Comparison of ENCODE assay signal across 15 cellular contexts in the genomic region with DNA sequence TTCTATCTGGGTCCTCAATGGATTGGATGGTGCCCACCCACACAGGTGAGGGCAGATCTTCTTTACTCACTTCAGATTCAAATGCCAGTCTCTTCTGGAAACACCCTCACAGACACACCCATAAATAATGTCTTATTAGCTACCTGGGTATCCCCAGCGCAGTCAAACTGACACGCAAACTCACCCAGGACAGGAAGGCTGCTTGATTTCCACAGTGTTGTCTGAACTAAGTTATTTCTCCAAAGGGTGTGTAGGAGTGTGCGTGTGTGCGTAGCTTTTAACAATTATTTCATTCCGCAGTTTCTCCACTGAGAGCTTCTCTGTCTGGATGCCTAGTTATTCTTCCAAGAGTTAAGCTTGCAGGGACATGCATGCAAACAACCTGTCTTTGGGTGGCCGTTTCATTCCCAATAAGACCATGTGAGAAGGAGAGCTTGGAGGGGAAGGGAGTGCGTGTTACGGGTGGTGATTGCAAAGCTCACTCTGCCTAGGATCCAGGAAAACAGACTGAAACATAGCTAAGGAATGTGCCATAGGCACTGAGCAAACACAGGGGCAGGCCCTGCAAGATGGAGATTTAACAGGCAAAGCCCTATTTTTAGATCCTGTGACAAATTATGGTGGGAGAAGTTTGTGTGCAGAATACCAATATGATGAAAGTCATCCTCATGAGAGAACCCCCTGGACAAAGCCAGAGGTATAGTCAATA.
DNase-seq lines count a peak whose midpoint lies in the region; ATAC-seq and TF ChIP-seq lines count a peak whose summit lies in the region.
"Had no signal": no experiment of that assay in that cellular context is flagged by ENCODE, and none has a peak within 500 bp of the region (broad histone marks: within the 10 kb centered on the region; RNA-seq: fewer than 3 reads in every experiment).

No MANE protein-coding gene starts in this region.

- H3K36me3 ChIP-seq in PC-9 (ENCODE audit: low read depth) (no peaks in the 10 kb centered on the region), osteoblast (ENCODE audit: insufficient read depth, low read length) (no peaks in the 10 kb centered on the region)

- H3K79me2 ChIP-seq in PC-9 (ENCODE audit: low read depth): no peaks in the 10 kb centered on the region
- no peaks in the 10 kb centered on the region for H3K79me2 ChIP-seq in osteoblast (ENCODE audit: insufficient read depth, low read length)

- H3K27me3 ChIP-seq in PC-9 (ENCODE audit: insufficient read depth, low read depth) (no peaks in the 10 kb centered on the region), osteoblast (ENCODE audit: insufficient read depth, low read length) (peaks cover 7% of the 10 kb centered on the region)

- POLR2A ChIA-PET in PC-9 (lab: Charles Lee; ENCODE audit: unreplicated experiment): interaction anchor here (0.6 to 1.1 kb wide), 2 partner anchors 67 to 72 kb away, joined by 4 to 5 read pairs; no protein-coding TSS in a partner anchor

- H3K4me2 ChIP-seq in PC-9 (peak overlapping the region; percentile 65), osteoblast (ENCODE audit: insufficient read depth, low read length) (peak overlapping the region; percentile 75)

- H3K27ac ChIP-seq in PC-9: peak overlapping the region; percentile 58
- H3K27ac ChIP-seq in osteoblast (ENCODE audit: low read depth, low read length): peak overlapping the region; percentile 96
- H3K27ac ChIP-seq: C4-2B had no signal

- peaks cover 8% of the 10 kb centered on the region for H3F3A ChIP-seq in PC-9 (ENCODE audit: insufficient read depth, low read depth)

- H3K4me3 ChIP-seq in AG09309 (ENCODE audit: control insufficient read depth, low read depth, low read length) (no peak overlapping the region), PC-9 (no peak overlapping the region), osteoblast (ENCODE audit: insufficient read depth, low read length) (peak overlapping the region; percentile 36)

- H3K9me2 ChIP-seq in PC-9 (ENCODE audit: insufficient read depth): no peaks in the 10 kb centered on the region

- H2AFZ ChIP-seq in PC-9 (peak overlapping the region; percentile 48; the same call in 1 of the 2 replicates), osteoblast (ENCODE audit: low read length) (peak overlapping the region; percentile 78)

- H3K4me1 ChIP-seq in PC-9 (replicated peaks; ENCODE audit: insufficient read depth) (peaks cover 19% of the 10 kb centered on the region), osteoblast (ENCODE audit: insufficient read depth, low read length) (peaks cover 27% of the 10 kb centered on the region)

- ATAC-seq in esophagus mucosa: peak; percentile 43

- no TSS peak for BruUV-seq in PC-9 (replicated peaks; lab: Mats Ljungman, UMichigan)

- intact Hi-C loops in PC-9 (cut with micrococcal nuclease; ENCODE audit: unreplicated experiment): loop anchor here (2.0 kb wide), 1 partner anchor 72 kb away; no protein-coding TSS in a partner anchor

- H3K9me3 ChIP-seq in PC-9 (ENCODE audit: insufficient read depth, low read depth): peaks cover 2% of the 10 kb centered on the region; the same call in 1 of the 2 replicates
- H3K9me3 ChIP-seq in osteoblast (ENCODE audit: low read depth, low read length): no peaks in the 10 kb centered on the region

- H4K20me1 ChIP-seq in PC-9 (ENCODE audit: insufficient read depth): no peaks in the 10 kb centered on the region
- H4K20me1 ChIP-seq in osteoblast (ENCODE audit: insufficient read depth, low read length): no peaks in the 10 kb centered on the region

- CTCF ChIA-PET in PC-9 (lab: Charles Lee): interaction anchor here (1.0 kb wide), 1 partner anchor 39 kb away, joined by 3 read pairs; no protein-coding TSS in a partner anchor

- TF ChIP-seq CTCF in AG09309 (IDR thresholded peaks at IDR 0.05; ENCODE audit: control insufficient read depth, insufficient read depth, low read depth, low read length, missing control alignments) (no peak), PC-9 (conservative IDR thresholded peaks at IDR 0.05) (no peak), osteoblast (IDR thresholded peaks at IDR 0.05; ENCODE audit: extremely low read depth, low read depth, low read length) (no peak)

- DNase-seq in AG09309 (ENCODE audit: low read depth): peak; percentile 79
- peak; percentile 35 to 77 for DNase-seq in PC-9
- peak; percentile 96 for DNase-seq in osteoblast (ENCODE audit: insufficient read length, low spot score, missing footprints)
- DNase-seq in occipital lobe (lab: John Stamatoyannopoulos, UW): no peak
- DNase-seq in OCI-M1 (lab: John Stamatoyannopoulos, UW): no peak
- DNase-seq in NCI-H510A (lab: John Stamatoyannopoulos, UW): no peak
- DNase-seq in CD1c-positive myeloid dendritic cell (ENCODE audit: extremely low spot score): no peak
- DNase-seq: activated B cell treated with CpG ODN at 0.5 μM for 24 hours; activated T-cell treated with anti-CD3 and anti-CD28 coated beads, Interleukin-2, amount 50 U/mL, for 1 hour; caudate nucleus; hippocampal formation; Kasumi-1; stimulated activated CD4-positive, alpha-beta T cell treated with anti-CD3 and anti-CD28 coated beads, Interleukin-12 subunit alpha, Interleukin-12 subunit beta, amount 100 ng/mL, for 4 hours had no signal

Comparison
In these comparisons a context has a peak if more than half of its experiments do, and no peak if none do; other contexts are left out.
1. DNase-seq: peak in AG09309 (single experiment), PC-9 (2 of 2) and osteoblast (single experiment); none in occipital lobe (single experiment), OCI-M1 (single experiment), NCI-H510A (single experiment) and CD1c-positive myeloid dendritic cell (single experiment).